Comparison of ENCODE assay signal across 8 cellular contexts in the genomic region with DNA sequence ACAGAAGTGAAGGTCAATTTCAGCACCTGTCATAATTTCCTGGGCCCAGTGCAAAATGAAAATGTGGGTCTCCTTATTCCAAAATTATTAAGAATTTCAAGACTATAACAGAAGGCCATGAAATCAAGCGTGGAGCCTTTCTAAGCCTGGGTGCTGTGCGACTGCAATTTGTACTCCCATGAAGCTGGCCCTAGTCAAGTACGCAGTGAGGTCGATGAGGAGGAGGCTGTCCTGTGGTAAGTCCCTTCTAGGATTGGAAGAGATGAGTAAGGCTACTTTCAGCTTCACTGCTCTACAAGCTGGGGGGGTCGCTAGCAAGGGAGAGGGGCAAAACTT. TPM values are rescaled to one million over a fixed set of nuclear protein-coding genes. Genes with fewer than 3 reads are reported as not detected.
DNase-seq lines count a peak whose midpoint lies in the region; ATAC-seq, FAIRE-seq and TF ChIP-seq lines count a peak whose summit lies in the region.

No MANE protein-coding gene starts in this region.

- no peaks in the 10 kb centered on the region for H3K9me3 ChIP-seq in mesodermal cell (ENCODE audit: control insufficient read depth, low read length)

- H3K4me3 ChIP-seq in bronchial epithelial cell (ENCODE audit: low read depth, low read length) (peak overlapping the region; percentile 79), mesodermal cell (ENCODE audit: extremely low read depth, insufficient read depth, low read length, poor library complexity, severe bottlenecking) (peak overlapping the region; percentile 61)

- peak; percentile 25 for ATAC-seq in HG03439 (IDR thresholded peaks at IDR 0.05; ENCODE audit: unreplicated experiment)
- no peak for ATAC-seq in GM19351 (IDR thresholded peaks at IDR 0.05; ENCODE audit: unreplicated experiment)

- WGBS in mesodermal cell (ENCODE audit: insufficient coverage in 2 of 2), 2 experiments: 34 to 50% methylated on average over 3 to 5 of the region's 5 CpGs

- peak overlapping the region; percentile 75 for H3K27ac ChIP-seq in mesodermal cell (ENCODE audit: low read depth, low read length, severe bottlenecking)

- H3K4me1 ChIP-seq in mesodermal cell (ENCODE audit: control insufficient read depth, insufficient read depth, low read length, poor library complexity, severe bottlenecking): no peaks in the 10 kb centered on the region

- peaks cover 7% of the 10 kb centered on the region for H3K36me3 ChIP-seq in bronchial epithelial cell (ENCODE audit: control insufficient read depth, insufficient read depth, low read length)
- H3K36me3 ChIP-seq in mesodermal cell (ENCODE audit: control insufficient read depth, insufficient read depth, low read length): peaks cover 33% of the 10 kb centered on the region

- DNase-seq in D341Med (ENCODE audit: low spot score) (peak; percentile 46), bronchial epithelial cell (ENCODE audit: low read depth) (no peak), iPS-NIHi11 (ENCODE audit: low spot score) (no peak), NCI-H2196 (lab: John Stamatoyannopoulos, UW; ENCODE audit: unreplicated experiment) (no peak)
- DNase-seq in stimulated activated CD4-positive, alpha-beta T cell treated with anti-CD3 and anti-CD28 coated beads, Interleukin-12 subunit alpha, Interleukin-12 subunit beta, amount 100 ng/mL, for 4 hours: no peak

- TF ChIP-seq CTCF in bronchial epithelial cell (IDR thresholded peaks at IDR 0.05; ENCODE audit: insufficient read depth, low read length, severe bottlenecking): no peak

- FAIRE-seq in bronchial epithelial cell (lab: Jason Lieb, UNC): no peak

- H3K27me3 ChIP-seq in bronchial epithelial cell (ENCODE audit: control insufficient read depth, insufficient read depth, low read length): no peaks in the 10 kb centered on the region

RNA-seq across cellular contexts. Expression of a gene that starts 0.4 kb away (rescaled TPM):
- total RNA-seq in bronchial epithelial cell: 23.2 and 28.5 TPM in 2 replicates
- 88.4 TPM for polyA plus RNA-seq in mesodermal cell (2013, experiment 1 of 2)
- 75.7 TPM for polyA plus RNA-seq in mesodermal cell (2013, experiment 2 of 2)

RNA-seq across cellular contexts. Expression of a gene that starts 7.3 kb away (rescaled TPM):
- total RNA-seq in bronchial epithelial cell: not detected in 2 replicates
- not detected for polyA plus RNA-seq in mesodermal cell (2013, experiment 1 of 2)
- not detected for polyA plus RNA-seq in mesodermal cell (2013, experiment 2 of 2)

RNA-seq across cellular contexts. Expression of a gene that starts 20.8 kb away (rescaled TPM):
- total RNA-seq in bronchial epithelial cell: 7.6 and 11.8 TPM in 2 replicates
- polyA plus RNA-seq in mesodermal cell (2013, experiment 1 of 2): 9.3 TPM
- 7.4 TPM for polyA plus RNA-seq in mesodermal cell (2013, experiment 2 of 2)

RNA-seq across cellular contexts. Expression of a gene that starts 31.0 kb away (rescaled TPM):
- total RNA-seq in bronchial epithelial cell: 8.7 and 9.2 TPM in 2 replicates
- 22.6 TPM for polyA plus RNA-seq in mesodermal cell (2013, experiment 1 of 2)
- polyA plus RNA-seq in mesodermal cell (2013, experiment 2 of 2): 23.9 TPM

RNA-seq across cellular contexts. Expression of a gene that starts 39.2 kb away (rescaled TPM):
- total RNA-seq in bronchial epithelial cell: 13.2 and 14.7 TPM in 2 replicates
- not detected for polyA plus RNA-seq in mesodermal cell (2013, experiment 1 of 2)
- polyA plus RNA-seq in mesodermal cell (2013, experiment 2 of 2): not detected
